8 cellular contexts compared by ENCODE assay signal in genomic region chr1:15584489-15585363, GRCh38. TPM values are rescaled to one million over a fixed set of nuclear protein-coding genes. Genes with fewer than 3 reads are reported as not detected.
DNase-seq lines count a peak whose midpoint lies in the region; ATAC-seq, FAIRE-seq and TF ChIP-seq lines count a peak whose summit lies in the region.

Gene AGMAT (minus strand): TSS chr1:15585051. CDS start chr1:15584967, 84 bp downstream.

- FAIRE-seq in A549 (lab: Jason Lieb, UNC): no peak

- TF ChIP-seq POLR2A in A549 (IDR thresholded peaks at IDR 0.05; ENCODE audit: low read length): no peak; the same call in 1 of the 2 replicates

- H3K4me3 ChIP-seq in A549 (peak within 1 kb of the TSS; percentile 46), mucosa of stomach (ENCODE audit: low read length) (peak within 1 kb of the TSS; percentile 25)

- peak within 1 kb of the TSS; percentile 64 for H3K9ac ChIP-seq in mucosa of stomach (ENCODE audit: low read length)

- peak within 1 kb of the TSS; percentile 51 for H3K4me2 ChIP-seq in A549

- H3K4me1 ChIP-seq in A549: 0 out of 3 replicates have a peak, but pooled peaks cover 5% of the 10 kb centered on the region
- peaks cover 4% of the 10 kb centered on the region for H3K4me1 ChIP-seq in mucosa of stomach (ENCODE audit: control insufficient read depth, insufficient read depth, low read length)

- WGBS in A549 (ENCODE audit: missing lambda C conversion rate): 0% methylated on average over 2 of the region's 68 CpGs

- POLR2A ChIA-PET in A549 (lab: Yijun Ruan, JAX): interaction anchor here (0.8 to 1.0 kb wide), 2 partner anchors 9 to 33 kb away, joined by 3 to 6 read pairs; partner anchors contain the start of gene DDI2

- ATAC-seq in A549 (peak; percentile 90 to 96), GM18867 (IDR thresholded peaks at IDR 0.05; ENCODE audit: unreplicated experiment) (peak; percentile 57)
- ATAC-seq in stimulated activated naive CD8-positive, alpha-beta T cell treated with anti-CD3 and anti-CD28 coated beads, Interleukin-15, Interleukin-2, amounts not matched to agents 100 U/mL and 50 U/mL, for 24 hours: peak; percentile 85

- no peak for TF ChIP-seq RAD21 in A549 (conservative IDR thresholded peaks at IDR 0.05 in 1 of 2, IDR thresholded peaks at IDR 0.05 in 1 of 2)
- TF ChIP-seq RAD21 in Ishikawa (IDR thresholded peaks at IDR 0.05; ENCODE audit: low read depth): no peak

- H3K27me3 ChIP-seq in mucosa of stomach (ENCODE audit: control insufficient read depth, insufficient read depth, low read length): no peaks in the 10 kb centered on the region

- H3K36me3 ChIP-seq in mucosa of stomach (ENCODE audit: control insufficient read depth, insufficient read depth, low read length): no peaks in the 10 kb centered on the region

- H3K9me3 ChIP-seq in A549: no peaks in the 10 kb centered on the region
- H3K9me3 ChIP-seq in mucosa of stomach (ENCODE audit: control insufficient read depth, low read length): no peaks in the 10 kb centered on the region

- TF ChIP-seq EP300 in A549 (IDR thresholded peaks at IDR 0.05) (no peak), Ishikawa (IDR thresholded peaks at IDR 0.05; ENCODE audit: borderline replicate concordance) (no peak)

- H3K27ac ChIP-seq in A549: peak within 1 kb of the TSS; percentile 81 to 97

- DNase-seq in A549 (ENCODE audit: low read depth in 1 of 2, low spot score in 1 of 2): peak; percentile 68 to 76
- DNase-seq in activated CD4-positive, alpha-beta T cell treated with anti-CD3 and anti-CD28 coated beads, Interleukin-2, amount 50 U/mL, for 1 hour: peak; percentile 42
- peak; percentile 9 for DNase-seq in effector CD8-positive, alpha-beta T cell (lab: John Stamatoyannopoulos, UW)
- DNase-seq in stimulated activated naive CD8-positive, alpha-beta T cell treated with anti-CD3 and anti-CD28 coated beads, Interleukin-15, Interleukin-2, amounts not matched to agents 100 U/mL and 50 U/mL, for 24 hours: peak; percentile 75
- no peak for DNase-seq in midbrain (lab: John Stamatoyannopoulos, UW)

- CTCF ChIA-PET in A549 (lab: Yijun Ruan, JAX): interaction anchor here (0.6 to 0.9 kb wide), 6 partner anchors 9 to 39 kb away, joined by 3 read pairs; no protein-coding TSS in a partner anchor

- no peak for TF ChIP-seq CTCF in A549 (IDR thresholded peaks at IDR 0.05)

TF ChIP-seq in A549, 52 proteins besides CTCF, POLR2A, EP300 and RAD21:
- TF ChIP-seq NR3C1 (IDR thresholded peaks at IDR 0.05) (no peak), E2F6 (IDR thresholded peaks at IDR 0.05; ENCODE audit: borderline replicate concordance, low read depth) (0 out of 2 replicates have a peak, but pooled peaks have one; percentile 13), JUN (IDR thresholded peaks at IDR 0.05) (no peak; a peak in 1 of 5 replicates), TP53 (CRISPR knock-in tag; IDR thresholded peaks at IDR 0.05) (no peak), MYC (IDR thresholded peaks at IDR 0.05; ENCODE audit: borderline replicate concordance, low read length) (peak; percentile 81; the same call in 1 of the 2 replicates), MAX (IDR thresholded peaks at IDR 0.05) (peak; percentile 86), HOXB5 (CRISPR knock-in tag; IDR thresholded peaks at IDR 0.05) (0 out of 2 replicates have a peak, but pooled peaks have one; percentile 54), PHF8 (IDR thresholded peaks at IDR 0.05; ENCODE audit: borderline replicate concordance, low read depth) (peak; percentile 40; the same call in 1 of the 2 replicates), RNF2 (IDR thresholded peaks at IDR 0.05; ENCODE audit: borderline replicate concordance, low read depth) (no peak), RCOR1 (IDR thresholded peaks at IDR 0.05; ENCODE audit: low read depth, low read length) (no peak), FOXS1 (CRISPR knock-in tag; IDR thresholded peaks at IDR 0.05) (no peak), MAZ (IDR thresholded peaks at IDR 0.05; ENCODE audit: borderline replicate concordance, low read depth, low read length) (no peak)
TF ChIP-seq in A549: peak in this region for 5.

TF ChIP-seq in Ishikawa, 13 proteins besides CTCF, POLR2A, EP300 and RAD21:
- no peak for TF ChIP-seq CEBPB (IDR thresholded peaks at IDR 0.05)
- TF ChIP-seq YY1 (IDR thresholded peaks at IDR 0.05; ENCODE audit: low read depth): no peak
- no peak for TF ChIP-seq ZBTB7A (IDR thresholded peaks at IDR 0.05; ENCODE audit: low read depth)
- TF ChIP-seq MAX (IDR thresholded peaks at IDR 0.05): peak; percentile 76
- TF ChIP-seq FOXM1 (IDR thresholded peaks at IDR 0.05; ENCODE audit: borderline replicate concordance, low read depth): no peak
- TF ChIP-seq TCF12 (IDR thresholded peaks at IDR 0.05; ENCODE audit: low read depth): no peak
- no peak for TF ChIP-seq TEAD4 (IDR thresholded peaks at IDR 0.05)

RNA-seq across cellular contexts. Expression of gene AGMAT, which starts in this region (rescaled TPM):
- 10.3 and 10.7 TPM in 2 replicates for polyA plus RNA-seq in A549 (2011; rRNA removed)
- polyA plus RNA-seq in A549 (2012; cell fraction: cytosol; rRNA removed): 7.4 and 10.1 TPM in 2 replicates
- polyA plus RNA-seq in A549 (2012; cell fraction: nucleus; rRNA removed): 4.5 and 6.1 TPM in 2 replicates
- polyA plus RNA-seq in A549 (2017; fragmentation: RNase III; extraction: RNeasy Plus Mini Kit Qiagen cat#74134 plus additional on column Dnase treatment): 11.9 to 13.1 TPM (median 12.9 TPM) in 3 replicates
- 11.0 and 11.9 TPM in 2 replicates for polyA minus RNA-seq in A549 (2011; rRNA and poly(A)+ RNA removed)
